In genomic region chr11:72598901-72599300, GRCh38 we compare ENCODE assay signal across 8 cellular contexts.
DNase-seq lines count a peak whose midpoint lies in the region; ATAC-seq, FAIRE-seq and TF ChIP-seq lines count a peak whose summit lies in the region.

No MANE protein-coding gene starts in this region.

- no peaks in the 10 kb centered on the region for H3K36me3 Mint-ChIP-seq in activated CD8-positive, alpha-beta T cell treated with anti-CD3 and anti-CD28 coated beads for 36 hours (ENCODE audit: low read depth)

- no peak for FAIRE-seq in pancreas (lab: Jason Lieb, UNC)

- H3K27me3 ChIP-seq in Peyer's patch (no peaks in the 10 kb centered on the region), pancreas (no peaks in the 10 kb centered on the region)

- no peaks in the 10 kb centered on the region for H3K9me3 Mint-ChIP-seq in activated CD8-positive, alpha-beta T cell treated with anti-CD3 and anti-CD28 coated beads for 36 hours

- DNase-seq in DMS53 (lab: John Stamatoyannopoulos, UW) (peak; percentile 79), Peyer's patch (peak in 1 of 3 donors; percentile 56), fibroblast of pulmonary artery (ENCODE audit: low read depth) (peak; percentile 60), pancreas (no peak)
- DNase-seq in activated naive CD4-positive, alpha-beta T cell treated with Interleukin-2 at 50 U/mL for 16 hours: no peak
- DNase-seq in activated CD8-positive, alpha-beta T cell treated with anti-CD3 and anti-CD28 coated beads for 36 hours: no peak

- POLR2A ChIA-PET in activated CD8-positive, alpha-beta T cell treated with anti-CD3 and anti-CD28 coated beads for 36 hours (lab: Charles Lee): no interaction called here

- no peak for TF ChIP-seq POLR2A in Peyer's patch (IDR thresholded peaks at IDR 0.05)

- WGBS in pancreas, 2 donors: 24 to 26% methylated on average over 11 of the region's 11 CpGs

- ATAC-seq in pancreas (peak in 3 of 4 donors; percentile 66 to 76 (median 71)), HG02970 (IDR thresholded peaks at IDR 0.05; ENCODE audit: low FRiP score, unreplicated experiment) (no peak), GM21447 (IDR thresholded peaks at IDR 0.05; ENCODE audit: unreplicated experiment) (no peak)
- ATAC-seq in activated CD8-positive, alpha-beta T cell treated with anti-CD3 and anti-CD28 coated beads for 36 hours: no peak

- H3K27ac ChIP-seq in Peyer's patch: no peak overlapping the region
- no peak overlapping the region for H3K27ac ChIP-seq in pancreas

- H3K4me1 Mint-ChIP-seq in activated CD8-positive, alpha-beta T cell treated with anti-CD3 and anti-CD28 coated beads for 36 hours (ENCODE audit: low read depth): no peaks in the 10 kb centered on the region

- H3K36me3 ChIP-seq in Peyer's patch (no peaks in the 10 kb centered on the region), pancreas (no peaks in the 10 kb centered on the region)

- no peak overlapping the region for H3K27ac Mint-ChIP-seq in activated CD8-positive, alpha-beta T cell treated with anti-CD3 and anti-CD28 coated beads for 36 hours

- intact Hi-C loops in pancreas (cut with DNase I): loop anchor here in 1 of 3 donors (5.0 kb wide), 1 partner anchor 48 kb away; no protein-coding TSS in a partner anchor
- intact Hi-C loops in activated CD8-positive, alpha-beta T cell treated with anti-CD3 and anti-CD28 coated beads for 36 hours (cut with micrococcal nuclease): no loop called here

- H3K9me3 ChIP-seq in Peyer's patch (no peaks in the 10 kb centered on the region), pancreas (no peaks in the 10 kb centered on the region)

- H3K4me3 ChIP-seq in Peyer's patch: no peak overlapping the region
- H3K4me3 ChIP-seq in fibroblast of pulmonary artery (replicated peaks; ENCODE audit: low read depth, low read length): no peak overlapping the region
- no peak overlapping the region for H3K4me3 ChIP-seq in pancreas

- TF ChIP-seq CTCF in Peyer's patch (IDR thresholded peaks at IDR 0.05): peak in 4 of 6 experiments; percentile 14 to 41 (median 40)
- TF ChIP-seq CTCF in fibroblast of pulmonary artery (IDR thresholded peaks at IDR 0.05; ENCODE audit: low read length, missing control alignments): peak; percentile 64
- TF ChIP-seq CTCF in pancreas (IDR thresholded peaks at IDR 0.05): peak in 1 of 4 donors; percentile 21
- TF ChIP-seq CTCF in activated CD8-positive, alpha-beta T cell treated with anti-CD3 and anti-CD28 coated beads for 36 hours (IDR thresholded peaks at IDR 0.05): no peak

- no peak overlapping the region for H3K4me3 Mint-ChIP-seq in activated CD8-positive, alpha-beta T cell treated with anti-CD3 and anti-CD28 coated beads for 36 hours

- CTCF ChIA-PET in activated CD8-positive, alpha-beta T cell treated with anti-CD3 and anti-CD28 coated beads for 36 hours (lab: Charles Lee): interaction anchor here (0.9 to 2.7 kb wide), 5 partner anchors 9 to 128 kb away, joined by 3 to 10 read pairs (median 6); no protein-coding TSS in a partner anchor

- H3K4me1 ChIP-seq in Peyer's patch (no peaks in the 10 kb centered on the region), pancreas (no peaks in the 10 kb centered on the region)

- no peaks in the 10 kb centered on the region for H3K27me3 Mint-ChIP-seq in activated CD8-positive, alpha-beta T cell treated with anti-CD3 and anti-CD28 coated beads for 36 hours

Comparison
In these comparisons a context has a peak if more than half of its experiments do, and no peak if none do; other contexts are left out.
1. DNase-seq: peak in DMS53 (single experiment) and fibroblast of pulmonary artery (single experiment); none in pancreas (0 of 6), activated naive CD4-positive, alpha-beta T cell treated with Interleukin-2 at 50 U/mL for 16 hours (single experiment) and activated CD8-positive, alpha-beta T cell treated with anti-CD3 and anti-CD28 coated beads for 36 hours (single experiment).
2. ATAC-seq: peak in pancreas (3 of 4); none in HG02970 (single experiment), activated CD8-positive, alpha-beta T cell treated with anti-CD3 and anti-CD28 coated beads for 36 hours (single experiment) and GM21447 (single experiment).